Comparison of ENCODE assay signal across 1 cellular context in the genomic region with DNA sequence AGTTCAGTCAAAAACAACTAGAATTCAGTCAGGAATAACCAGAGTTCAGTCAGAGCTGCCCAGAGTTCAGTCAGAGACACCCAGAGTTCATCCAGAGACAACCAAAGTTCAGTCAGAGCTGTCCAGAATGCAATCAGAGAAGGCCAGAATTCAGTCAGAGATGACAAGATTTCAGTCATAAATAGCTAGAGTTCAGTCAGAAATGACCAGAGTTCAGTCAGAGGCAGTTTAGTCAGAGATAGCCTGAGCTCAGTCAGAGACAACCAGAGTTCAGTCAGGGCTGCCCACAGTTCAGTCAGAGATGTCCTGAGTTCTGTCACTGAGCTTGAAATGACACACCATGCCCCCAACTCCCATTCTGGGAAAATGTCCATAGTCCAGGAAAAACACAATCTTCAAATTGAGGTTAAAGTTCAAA.
TF ChIP-seq lines count a peak whose summit lies in the region.

No MANE protein-coding gene starts in this region.

TF ChIP-seq in GM12878, 131 proteins besides CTCF, POLR2A, EP300 and RAD21:
- TF ChIP-seq TAF1 (IDR thresholded peaks at IDR 0.05; ENCODE audit: borderline replicate concordance, low read depth, low read length) (no peak), BCL11A (IDR thresholded peaks at IDR 0.05; ENCODE audit: low read depth, low read length) (peak; percentile 50; the same call in 1 of the 2 replicates), TCF12 (IDR thresholded peaks at IDR 0.05; ENCODE audit: low read depth, low read length) (no peak), RUNX3 (IDR thresholded peaks at IDR 0.05; ENCODE audit: low read length) (peak; percentile 51; the same call in 1 of the 2 replicates), KDM1A (IDR thresholded peaks at IDR 0.05; ENCODE audit: borderline replicate concordance) (no peak), PML (IDR thresholded peaks at IDR 0.05; ENCODE audit: low read length) (0 out of 2 replicates have a peak, but pooled peaks have one; percentile 26), CREM (IDR thresholded peaks at IDR 0.05; ENCODE audit: low read depth) (peak; percentile 57), KLF5 (IDR thresholded peaks at IDR 0.05; ENCODE audit: partially characterized antibody) (no peak), CHD1 (IDR thresholded peaks at IDR 0.05; ENCODE audit: low read depth, low read length) (no peak), FOXM1 (IDR thresholded peaks at IDR 0.05; ENCODE audit: low read depth, low read length) (0 out of 2 replicates have a peak, but pooled peaks have one; percentile 47), BCL3 (IDR thresholded peaks at IDR 0.05; ENCODE audit: borderline replicate concordance, insufficient read depth, low read depth, low read length, poor library complexity, severe bottlenecking) (peak; percentile 80), MAX (IDR thresholded peaks at IDR 0.05; ENCODE audit: low read depth, low read length) (no peak), ZNF622 (IDR thresholded peaks at IDR 0.05) (no peak), NR2F1 (conservative IDR thresholded peaks at IDR 0.05) (peak; percentile 57), SMAD1 (IDR thresholded peaks at IDR 0.05; ENCODE audit: low read depth, partially characterized antibody) (no peak), IRF4 (IDR thresholded peaks at IDR 0.05; ENCODE audit: low read depth, low read length) (peak; percentile 42; the same call in 1 of the 2 replicates), SRF (IDR thresholded peaks at IDR 0.05; ENCODE audit: low read depth in 2 of 2, low read length in 2 of 2) (peak in 1 of 2 experiments; percentile 70; a peak in 1 of 4 replicates), NFYA (IDR thresholded peaks at IDR 0.05; ENCODE audit: borderline replicate concordance, low read depth, low read length) (no peak), EED (IDR thresholded peaks at IDR 0.05; ENCODE audit: low read depth) (peak; percentile 34), JUNB (IDR thresholded peaks at IDR 0.05) (peak; percentile 97)
- TF ChIP-seq, protein P1, sequence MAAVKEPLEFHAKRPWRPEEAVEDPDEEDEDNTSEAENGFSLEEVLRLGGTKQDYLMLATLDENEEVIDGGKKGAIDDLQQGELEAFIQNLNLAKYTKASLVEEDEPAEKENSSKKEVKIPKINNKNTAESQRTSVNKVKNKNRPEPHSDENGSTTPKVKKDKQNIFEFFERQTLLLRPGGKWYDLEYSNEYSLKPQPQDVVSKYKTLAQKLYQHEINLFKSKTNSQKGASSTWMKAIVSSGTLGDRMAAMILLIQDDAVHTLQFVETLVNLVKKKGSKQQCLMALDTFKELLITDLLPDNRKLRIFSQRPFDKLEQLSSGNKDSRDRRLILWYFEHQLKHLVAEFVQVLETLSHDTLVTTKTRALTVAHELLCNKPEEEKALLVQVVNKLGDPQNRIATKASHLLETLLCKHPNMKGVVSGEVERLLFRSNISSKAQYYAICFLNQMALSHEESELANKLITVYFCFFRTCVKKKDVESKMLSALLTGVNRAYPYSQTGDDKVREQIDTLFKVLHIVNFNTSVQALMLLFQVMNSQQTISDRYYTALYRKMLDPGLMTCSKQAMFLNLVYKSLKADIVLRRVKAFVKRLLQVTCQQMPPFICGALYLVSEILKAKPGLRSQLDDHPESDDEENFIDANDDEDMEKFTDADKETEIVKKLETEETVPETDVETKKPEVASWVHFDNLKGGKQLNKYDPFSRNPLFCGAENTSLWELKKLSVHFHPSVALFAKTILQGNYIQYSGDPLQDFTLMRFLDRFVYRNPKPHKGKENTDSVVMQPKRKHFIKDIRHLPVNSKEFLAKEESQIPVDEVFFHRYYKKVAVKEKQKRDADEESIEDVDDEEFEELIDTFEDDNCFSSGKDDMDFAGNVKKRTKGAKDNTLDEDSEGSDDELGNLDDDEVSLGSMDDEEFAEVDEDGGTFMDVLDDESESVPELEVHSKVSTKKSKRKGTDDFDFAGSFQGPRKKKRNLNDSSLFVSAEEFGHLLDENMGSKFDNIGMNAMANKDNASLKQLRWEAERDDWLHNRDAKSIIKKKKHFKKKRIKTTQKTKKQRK (IDR thresholded peaks at IDR 0.05; ENCODE audit: low read depth, low read length) = no peak
- TF ChIP-seq, protein P2, sequence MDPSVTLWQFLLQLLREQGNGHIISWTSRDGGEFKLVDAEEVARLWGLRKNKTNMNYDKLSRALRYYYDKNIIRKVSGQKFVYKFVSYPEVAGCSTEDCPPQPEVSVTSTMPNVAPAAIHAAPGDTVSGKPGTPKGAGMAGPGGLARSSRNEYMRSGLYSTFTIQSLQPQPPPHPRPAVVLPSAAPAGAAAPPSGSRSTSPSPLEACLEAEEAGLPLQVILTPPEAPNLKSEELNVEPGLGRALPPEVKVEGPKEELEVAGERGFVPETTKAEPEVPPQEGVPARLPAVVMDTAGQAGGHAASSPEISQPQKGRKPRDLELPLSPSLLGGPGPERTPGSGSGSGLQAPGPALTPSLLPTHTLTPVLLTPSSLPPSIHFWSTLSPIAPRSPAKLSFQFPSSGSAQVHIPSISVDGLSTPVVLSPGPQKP (IDR thresholded peaks at IDR 0.05; ENCODE audit: low read depth, low read length) = no peak
